In genomic region chr21:34372321-34372720, GRCh38 we compare ENCODE assay signal across 1 cellular context.
TF ChIP-seq lines count a peak whose summit lies in the region.

No MANE protein-coding gene starts in this region.

TF ChIP-seq in HepG2, 621 proteins besides CTCF, POLR2A, EP300 and RAD21 (continued from another document):
- TF ChIP-seq ZNF691 (CRISPR knock-in tag; IDR thresholded peaks at IDR 0.05; ENCODE audit: borderline replicate concordance, low read depth): peak; percentile 64; the same call in 1 of the 2 replicates
- peak; percentile 92 for TF ChIP-seq CEBPB (IDR thresholded peaks at IDR 0.05; ENCODE audit: borderline replicate concordance, low read depth, low read length)
- TF ChIP-seq, protein P1, sequence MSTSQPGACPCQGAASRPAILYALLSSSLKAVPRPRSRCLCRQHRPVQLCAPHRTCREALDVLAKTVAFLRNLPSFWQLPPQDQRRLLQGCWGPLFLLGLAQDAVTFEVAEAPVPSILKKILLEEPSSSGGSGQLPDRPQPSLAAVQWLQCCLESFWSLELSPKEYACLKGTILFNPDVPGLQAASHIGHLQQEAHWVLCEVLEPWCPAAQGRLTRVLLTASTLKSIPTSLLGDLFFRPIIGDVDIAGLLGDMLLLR (CRISPR knock-in tag; IDR thresholded peaks at IDR 0.05): no peak
- TF ChIP-seq HDAC1 (CRISPR knock-in tag; IDR thresholded peaks at IDR 0.05): peak; percentile 86
- peak; percentile 100 for TF ChIP-seq MEIS1 (CRISPR knock-in tag; IDR thresholded peaks at IDR 0.05; ENCODE audit: borderline replicate concordance)
- peak; percentile 96 for TF ChIP-seq CEBPG (CRISPR knock-in tag; IDR thresholded peaks at IDR 0.05)
- peak; percentile 99 for TF ChIP-seq MEIS2 (CRISPR knock-in tag; IDR thresholded peaks at IDR 0.05)
- 0 out of 2 replicates have a peak, but pooled peaks have one; percentile 43 for TF ChIP-seq HIVEP1 (CRISPR knock-in tag; IDR thresholded peaks at IDR 0.05)
- no peak for TF ChIP-seq LCORL (IDR thresholded peaks at IDR 0.05)
- peak; percentile 83 for TF ChIP-seq LCORL (CRISPR knock-in tag; IDR thresholded peaks at IDR 0.05)
- TF ChIP-seq ETV5 (CRISPR knock-in tag; IDR thresholded peaks at IDR 0.05; ENCODE audit: borderline replicate concordance): peak; percentile 20; the same call in 1 of the 2 replicates
- TF ChIP-seq TEAD3 (CRISPR knock-in tag; optimal IDR thresholded peaks at IDR 0.05; ENCODE audit: borderline replicate concordance): peak; percentile 85
- TF ChIP-seq DR1 (CRISPR knock-in tag; IDR thresholded peaks at IDR 0.05): no peak
- TF ChIP-seq ZNF766 (CRISPR knock-in tag; IDR thresholded peaks at IDR 0.05; ENCODE audit: borderline replicate concordance): no peak
- TF ChIP-seq TBL1XR1 (IDR thresholded peaks at IDR 0.05; ENCODE audit: borderline replicate concordance, low read length, partially characterized antibody): peak; percentile 66
- 0 out of 2 replicates have a peak, but pooled peaks have one; percentile 41 for TF ChIP-seq MXD4 (CRISPR knock-in tag; IDR thresholded peaks at IDR 0.05)
- TF ChIP-seq ZNF563 (CRISPR knock-in tag; IDR thresholded peaks at IDR 0.05): no peak
- peak; percentile 81 for TF ChIP-seq THAP11 (CRISPR knock-in tag; IDR thresholded peaks at IDR 0.05)
- TF ChIP-seq ZNF549 (CRISPR knock-in tag; IDR thresholded peaks at IDR 0.05): no peak
- TF ChIP-seq HDAC2 (CRISPR knock-in tag; IDR thresholded peaks at IDR 0.05): peak; percentile 83; the same call in 1 of the 2 replicates
- TF ChIP-seq CREB1 (IDR thresholded peaks at IDR 0.05): no peak
- TF ChIP-seq CREB1 (CRISPR knock-in tag; IDR thresholded peaks at IDR 0.05): no peak
- TF ChIP-seq PPARG (CRISPR knock-in tag; conservative IDR thresholded peaks at IDR 0.05): peak; percentile 65
- TF ChIP-seq, protein P2, sequence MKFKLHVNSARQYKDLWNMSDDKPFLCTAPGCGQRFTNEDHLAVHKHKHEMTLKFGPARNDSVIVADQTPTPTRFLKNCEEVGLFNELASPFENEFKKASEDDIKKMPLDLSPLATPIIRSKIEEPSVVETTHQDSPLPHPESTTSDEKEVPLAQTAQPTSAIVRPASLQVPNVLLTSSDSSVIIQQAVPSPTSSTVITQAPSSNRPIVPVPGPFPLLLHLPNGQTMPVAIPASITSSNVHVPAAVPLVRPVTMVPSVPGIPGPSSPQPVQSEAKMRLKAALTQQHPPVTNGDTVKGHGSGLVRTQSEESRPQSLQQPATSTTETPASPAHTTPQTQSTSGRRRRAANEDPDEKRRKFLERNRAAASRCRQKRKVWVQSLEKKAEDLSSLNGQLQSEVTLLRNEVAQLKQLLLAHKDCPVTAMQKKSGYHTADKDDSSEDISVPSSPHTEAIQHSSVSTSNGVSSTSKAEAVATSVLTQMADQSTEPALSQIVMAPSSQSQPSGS (CRISPR knock-in tag; IDR thresholded peaks at IDR 0.05): peak; percentile 90
- TF ChIP-seq ZNF703 (CRISPR knock-in tag; IDR thresholded peaks at IDR 0.05; ENCODE audit: borderline replicate concordance): no peak
- TF ChIP-seq ZBTB40 (IDR thresholded peaks at IDR 0.05): no peak
- TF ChIP-seq ZBTB40 (CRISPR knock-in tag; IDR thresholded peaks at IDR 0.05): peak; percentile 55; the same call in 1 of the 2 replicates
- TF ChIP-seq GABPA (IDR thresholded peaks at IDR 0.05; ENCODE audit: low read depth, low read length): no peak
- peak; percentile 32; the same call in 1 of the 2 replicates for TF ChIP-seq GABPA (CRISPR knock-in tag; IDR thresholded peaks at IDR 0.05; ENCODE audit: low read depth)
- TF ChIP-seq GATA4 (IDR thresholded peaks at IDR 0.05; ENCODE audit: borderline replicate concordance, low read depth): no peak
- 0 out of 2 replicates have a peak, but pooled peaks have one; percentile 23 for TF ChIP-seq TARDBP (CRISPR knock-in tag; IDR thresholded peaks at IDR 0.05)
- TF ChIP-seq REXO4 (CRISPR knock-in tag; IDR thresholded peaks at IDR 0.05; ENCODE audit: borderline replicate concordance): no peak
- TF ChIP-seq ZNF576 (CRISPR knock-in tag; IDR thresholded peaks at IDR 0.05): no peak
- TF ChIP-seq MLX (CRISPR knock-in tag; IDR thresholded peaks at IDR 0.05): peak; percentile 60; the same call in 1 of the 2 replicates
- TF ChIP-seq RORA (CRISPR knock-in tag; IDR thresholded peaks at IDR 0.05): peak; percentile 68; the same call in 1 of the 2 replicates
- peak; percentile 80 for TF ChIP-seq NR2F2 (IDR thresholded peaks at IDR 0.05; ENCODE audit: borderline replicate concordance, low read depth)
- TF ChIP-seq IKZF5 (CRISPR knock-in tag; IDR thresholded peaks at IDR 0.05): peak; percentile 39; the same call in 1 of the 2 replicates
- TF ChIP-seq ZNF256 (CRISPR knock-in tag; conservative IDR thresholded peaks at IDR 0.05): no peak
- TF ChIP-seq KDM6A (CRISPR knock-in tag; IDR thresholded peaks at IDR 0.05; ENCODE audit: low read depth): peak; percentile 77
- peak; percentile 82 for TF ChIP-seq ARNTL (CRISPR knock-in tag; IDR thresholded peaks at IDR 0.05)
- peak; percentile 81 for TF ChIP-seq HMG20A (CRISPR knock-in tag; IDR thresholded peaks at IDR 0.05; ENCODE audit: borderline replicate concordance)
- no peak for TF ChIP-seq ZNF879 (CRISPR knock-in tag; IDR thresholded peaks at IDR 0.05)
- TF ChIP-seq, protein P3, sequence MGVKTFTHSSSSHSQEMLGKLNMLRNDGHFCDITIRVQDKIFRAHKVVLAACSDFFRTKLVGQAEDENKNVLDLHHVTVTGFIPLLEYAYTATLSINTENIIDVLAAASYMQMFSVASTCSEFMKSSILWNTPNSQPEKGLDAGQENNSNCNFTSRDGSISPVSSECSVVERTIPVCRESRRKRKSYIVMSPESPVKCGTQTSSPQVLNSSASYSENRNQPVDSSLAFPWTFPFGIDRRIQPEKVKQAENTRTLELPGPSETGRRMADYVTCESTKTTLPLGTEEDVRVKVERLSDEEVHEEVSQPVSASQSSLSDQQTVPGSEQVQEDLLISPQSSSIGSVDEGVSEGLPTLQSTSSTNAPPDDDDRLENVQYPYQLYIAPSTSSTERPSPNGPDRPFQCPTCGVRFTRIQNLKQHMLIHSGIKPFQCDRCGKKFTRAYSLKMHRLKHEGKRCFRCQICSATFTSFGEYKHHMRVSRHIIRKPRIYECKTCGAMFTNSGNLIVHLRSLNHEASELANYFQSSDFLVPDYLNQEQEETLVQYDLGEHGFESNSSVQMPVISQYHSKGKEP (CRISPR knock-in tag; IDR thresholded peaks at IDR 0.05): no peak
